9 cellular contexts compared by ENCODE assay signal in genomic region chr1:25773441-25774125, GRCh38. TPM values are rescaled to one million over a fixed set of nuclear protein-coding genes. Genes with fewer than 3 reads are reported as not detected.
A peak's percentile ranks its signal among the peaks of the same experiment; 100 is the strongest.
DNase-seq lines count a peak whose midpoint lies in the region; ATAC-seq and TF ChIP-seq lines count a peak whose summit lies in the region.
"Had no signal": no experiment of that assay in that cellular context is flagged by ENCODE, and none has a peak within 500 bp of the region (broad histone marks: within the 10 kb centered on the region; RNA-seq: fewer than 3 reads in every experiment).

No MANE protein-coding gene starts in this region.

- H4K91ac ChIP-seq in mesenchymal stem cell (ENCODE audit: low read length): no peak overlapping the region

- peaks cover 47 to 90% (median 76%) of the 10 kb centered on the region in 10 experiments for H3K4me1 ChIP-seq in BLaER1 treated with 17β-estradiol and CSF1 and Interleukin-3, amounts not matched to agents 10 nM and 100 nM
- H3K4me1 ChIP-seq in body of pancreas: peaks cover 61% of the 10 kb centered on the region
- peaks cover 47% of the 10 kb centered on the region for H3K4me1 ChIP-seq in mesenchymal stem cell (ENCODE audit: control insufficient read depth, insufficient read depth, low read depth, low read length)

- H3K27me3 ChIP-seq in BLaER1 treated with 17β-estradiol and CSF1 and Interleukin-3, amounts not matched to agents 10 nM and 100 nM: peaks cover 0 to 63% (median 0%) of the 10 kb centered on the region in 11 experiments; a peak in 7 of 22 replicates
- no peaks in the 10 kb centered on the region for H3K27me3 ChIP-seq in body of pancreas
- no peaks in the 10 kb centered on the region for H3K27me3 ChIP-seq in mesenchymal stem cell (ENCODE audit: control insufficient read depth in 1 of 2, insufficient read depth in 1 of 2, low read length in 2 of 2)

- H4K20me1 ChIP-seq in BLaER1 treated with 17β-estradiol and CSF1 and Interleukin-3, amounts not matched to agents 10 nM and 100 nM: peaks cover 0 to 41% (median 0%) of the 10 kb centered on the region in 11 experiments; a peak in 7 of 22 replicates

- H4K8ac ChIP-seq in mesenchymal stem cell (ENCODE audit: low read length): no peak overlapping the region

- H3K18ac ChIP-seq in mesenchymal stem cell (ENCODE audit: low read depth in 1 of 2, low read length in 2 of 2): no peak overlapping the region

- TF ChIP-seq POLR2A in body of pancreas (IDR thresholded peaks at IDR 0.05): peak in 2 of 3 donors; percentile 22 to 32

- no peak overlapping the region for H3K4me3 ChIP-seq in BLaER1 treated with 17β-estradiol and CSF1 and Interleukin-3, amounts not matched to agents 10 nM and 100 nM
- no peak overlapping the region for H3K4me3 ChIP-seq in body of pancreas
- H3K4me3 ChIP-seq in mesenchymal stem cell (ENCODE audit: insufficient read depth in 1 of 2, low read depth in 1 of 2, low read length in 2 of 2): no peak overlapping the region

- H2BK120ac ChIP-seq in mesenchymal stem cell (ENCODE audit: low read depth, low read length): no peak overlapping the region

- intact Hi-C loops in body of pancreas (cut with DNase I) (no loop called here), posterior vena cava (cut with DNase I) (no loop called here)

- H3K36me3 ChIP-seq in BLaER1 treated with 17β-estradiol and CSF1 and Interleukin-3, amounts not matched to agents 10 nM and 100 nM: no peaks in the 10 kb centered on the region
- H3K36me3 ChIP-seq in body of pancreas (replicated peaks in 1 of 2; ENCODE audit: insufficient read depth in 1 of 2, low read depth in 2 of 2) (no peaks in the 10 kb centered on the region), mesenchymal stem cell (ENCODE audit: control insufficient read depth in 1 of 2, insufficient read depth in 2 of 2, low read depth in 1 of 2, low read length in 2 of 2) (peaks cover 9 to 78% of the 10 kb centered on the region in 2 experiments)

- peak overlapping the region in 8 of 11 experiments; percentile 70 to 82 (median 75); a peak in 15 of 22 replicates for H3K4me2 ChIP-seq in BLaER1 treated with 17β-estradiol and CSF1 and Interleukin-3, amounts not matched to agents 10 nM and 100 nM
- peak overlapping the region; percentile 51 for H3K4me2 ChIP-seq in mesenchymal stem cell (ENCODE audit: low read length, poor library complexity, severe bottlenecking)

- H3K14ac ChIP-seq in mesenchymal stem cell (ENCODE audit: low read length in 2 of 2): no peak overlapping the region

- H3K27ac ChIP-seq in BLaER1 treated with 17β-estradiol and CSF1 and Interleukin-3, amounts not matched to agents 10 nM and 100 nM: no peak overlapping the region
- peak overlapping the region; percentile 72 to 85 (median 78) for H3K27ac ChIP-seq in body of pancreas
- peak overlapping the region; percentile 58 for H3K27ac ChIP-seq in mesenchymal stem cell (ENCODE audit: low read length, poor library complexity, severe bottlenecking)

- H2BK12ac ChIP-seq in mesenchymal stem cell (ENCODE audit: low read length in 2 of 2): no peak overlapping the region

- no peak overlapping the region for H2AK5ac ChIP-seq in mesenchymal stem cell (ENCODE audit: low read length, severe bottlenecking)

- no peak overlapping the region for H2AFZ ChIP-seq in mesenchymal stem cell (ENCODE audit: low read depth, low read length)

- 0 to 20% methylated on average over 2 to 4 of the region's 4 CpGs for WGBS in body of pancreas, 2 donors
- WGBS in mesenchymal stem cell: 80% methylated on average over 4 of the region's 4 CpGs

- no peak overlapping the region for H2BK15ac ChIP-seq in mesenchymal stem cell (ENCODE audit: low read depth, poor library complexity, severe bottlenecking)

- H3K9me3 ChIP-seq in BLaER1 treated with 17β-estradiol and CSF1 and Interleukin-3, amounts not matched to agents 10 nM and 100 nM (replicated peaks in 1 of 11): no peaks in the 10 kb centered on the region
- H3K9me3 ChIP-seq in body of pancreas (no peaks in the 10 kb centered on the region), mesenchymal stem cell (ENCODE audit: control insufficient read depth, low read length) (no peaks in the 10 kb centered on the region)

- DNase-seq in GM04504 (ENCODE audit: low read depth): peak; percentile 25
- peak; percentile 73 to 88 (median 83) for DNase-seq in body of pancreas
- DNase-seq in mesenchymal stem cell: peak; percentile 35
- DNase-seq in HUDEP-2 (lab: John Stamatoyannopoulos, UW; ENCODE audit: unreplicated experiment in 76 of 76): no peak
- no peak for DNase-seq in NOMO-1 (lab: John Stamatoyannopoulos, UW; ENCODE audit: unreplicated experiment in 2 of 2)
- DNase-seq in posterior vena cava (ENCODE audit: low spot score): no peak
- DNase-seq: NCI-H510A had no signal

- no peak overlapping the region; a peak in 1 of 22 replicates for H3K9ac ChIP-seq in BLaER1 treated with 17β-estradiol and CSF1 and Interleukin-3, amounts not matched to agents 10 nM and 100 nM
- H3K9ac ChIP-seq in mesenchymal stem cell (ENCODE audit: low read length): no peak overlapping the region

- no peak overlapping the region for H3K23ac ChIP-seq in mesenchymal stem cell (ENCODE audit: low read length in 2 of 2)

- H3K79me1 ChIP-seq in mesenchymal stem cell (replicated peaks; ENCODE audit: low read length, poor library complexity, severe bottlenecking): no peaks in the 10 kb centered on the region

- H3K4ac ChIP-seq in mesenchymal stem cell (ENCODE audit: low read depth in 1 of 2, low read length in 2 of 2): no peak overlapping the region

- peak; percentile 76 for ATAC-seq in body of pancreas
- no peak for ATAC-seq in GM21529 (IDR thresholded peaks at IDR 0.05; ENCODE audit: unreplicated experiment)

- no peak for TF ChIP-seq CTCF in body of pancreas (IDR thresholded peaks at IDR 0.05)

- H2BK5ac ChIP-seq in mesenchymal stem cell (ENCODE audit: low read depth, low read length, poor library complexity, severe bottlenecking): no peak overlapping the region

RNA-seq across cellular contexts. Expression of gene SELENON, which starts 26.4 kb away (rescaled TPM):
- total RNA-seq in body of pancreas (10 to 100 TPM; 22.8 to 27.4 TPM), posterior vena cava (10 to 100 TPM; 85.7 to 88.0 TPM)
- 115 TPM for polyA plus RNA-seq in mesenchymal stem cell (2013, experiment 1 of 2)
- 113 TPM for polyA plus RNA-seq in mesenchymal stem cell (2013, experiment 2 of 2)

RNA-seq across cellular contexts. Expression of gene MTFR1L, which starts 46.2 kb away (rescaled TPM):
- total RNA-seq in body of pancreas (10 to 100 TPM; 39.7 to 56.4 TPM), posterior vena cava (10 to 100 TPM; 45.6 to 59.6 TPM)
- polyA plus RNA-seq in mesenchymal stem cell (2013, experiment 1 of 2): 49.9 TPM
- 50.5 TPM for polyA plus RNA-seq in mesenchymal stem cell (2013, experiment 2 of 2)

Comparison
In these comparisons a context has a peak if more than half of its experiments do, and no peak if none do; other contexts are left out.
1. H3K27ac ChIP-seq: peak in body of pancreas (4 of 4) and mesenchymal stem cell (single experiment); none in BLaER1 treated with 17β-estradiol and CSF1 and Interleukin-3, amounts not matched to agents 10 nM and 100 nM (0 of 11).
2. DNase-seq: peak in GM04504 (single experiment), body of pancreas (4 of 4) and mesenchymal stem cell (single experiment); none in HUDEP-2 (0 of 76), NOMO-1 (0 of 2) and posterior vena cava (single experiment).